Comparison of ENCODE assay signal across 12 cellular contexts in the genomic region with DNA sequence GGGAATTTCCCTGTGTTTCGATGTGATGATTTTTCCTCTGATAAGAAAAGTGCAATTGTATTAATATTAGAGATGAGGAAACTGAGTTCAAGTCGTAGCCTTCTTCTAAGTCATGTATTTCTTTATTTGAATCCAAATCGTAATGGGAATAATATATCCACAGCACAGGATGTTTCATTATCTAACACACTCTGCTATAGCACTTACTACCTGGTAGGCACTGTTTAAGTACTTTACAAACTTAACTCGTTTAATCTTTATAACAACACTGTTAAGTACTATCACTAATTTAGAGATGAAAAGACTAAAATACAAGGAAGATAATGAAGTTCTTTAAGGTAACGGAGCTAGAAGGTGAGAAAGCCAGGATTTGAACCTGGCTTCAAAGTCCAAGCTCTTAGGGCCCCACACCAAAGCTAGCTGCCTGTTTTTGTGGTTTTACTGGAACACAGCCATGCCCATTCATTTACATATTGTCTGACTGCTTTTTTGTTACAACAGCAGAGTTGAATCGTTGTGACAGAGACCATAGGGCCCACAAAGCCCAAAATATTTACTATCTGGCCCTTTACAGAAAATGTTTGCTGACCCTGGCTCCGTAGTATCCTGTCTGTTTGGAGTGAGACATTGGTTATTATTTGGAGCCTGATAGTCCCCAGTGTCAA. TPM values are rescaled to one million over a fixed set of nuclear protein-coding genes. Genes with fewer than 3 reads are reported as not detected.
DNase-seq lines count a peak whose midpoint lies in the region; ATAC-seq and TF ChIP-seq lines count a peak whose summit lies in the region.
"Had no signal": no experiment of that assay in that cellular context is flagged by ENCODE, and none has a peak within 500 bp of the region (broad histone marks: within the 10 kb centered on the region; RNA-seq: fewer than 3 reads in every experiment).

No MANE protein-coding gene starts in this region.

- ATAC-seq in HG02642 (IDR thresholded peaks at IDR 0.05; ENCODE audit: poor library complexity, unreplicated experiment) (peak; percentile 57), HG02973 (IDR thresholded peaks at IDR 0.05; ENCODE audit: unreplicated experiment) (no peak)
- ATAC-seq: stimulated activated effector memory CD8-positive, alpha-beta T cell treated with anti-CD3 and anti-CD28 coated beads, Interleukin-12 subunit alpha, Interleukin-12 subunit beta, amount 100 ng/mL, for 72 hours had no signal

- no peak for TF ChIP-seq CTCF in lower leg skin (IDR thresholded peaks at IDR 0.05)

- DNase-seq in Daoy (ENCODE audit: low read depth) (peak; percentile 54), NOMO-1 treated with dmso at 0.1 percent for 144 hours (lab: John Stamatoyannopoulos, UW; ENCODE audit: unreplicated experiment) (peak; percentile 41), kidney tubule cell (ENCODE audit: low spot score) (peak; percentile 31), amygdala (lab: John Stamatoyannopoulos, UW) (no peak), NCI-H2107 (lab: John Stamatoyannopoulos, UW) (no peak), lower leg skin (ENCODE audit: low spot score in 2 of 2) (no peak)
- DNase-seq: kidney; NCI-H1092; stimulated activated CD4-positive, alpha-beta T cell treated with anti-CD3 and anti-CD28 coated beads, Interleukin-15, amount 100 ng/mL, for 24 hours had no signal

- intact Hi-C loops in lower leg skin (cut with DNase I; ENCODE audit: low total_unique reads), result no loop called here

- H3K4me3 ChIP-seq in lower leg skin (ENCODE audit: low read depth, poor library complexity, severe bottlenecking), result no peak overlapping the region

- 65 to 76% methylated on average over 7 of the region's 7 CpGs for WGBS in lower leg skin, 2 donors

- TF ChIP-seq POLR2A in lower leg skin (IDR thresholded peaks at IDR 0.05), result no peak

RNA-seq across cellular contexts. Expression of a gene that starts 9.5 kb away (rescaled TPM):
- total RNA-seq in Daoy (2014; rRNA removed; shearing (Covaris generic)), result 184 and 186 TPM in 2 replicates
- 10 to 100 TPM; 35.0 to 40.6 (median 38.2) TPM for total RNA-seq in lower leg skin

Comparison
In these comparisons a context has a peak if more than half of its experiments do, and no peak if none do; other contexts are left out.
1. DNase-seq: peak in Daoy (single experiment), NOMO-1 treated with dmso at 0.1 percent for 144 hours (single experiment) and kidney tubule cell (single experiment); none in amygdala (0 of 56), NCI-H2107 (single experiment) and lower leg skin (0 of 2).